In the genomic region with DNA sequence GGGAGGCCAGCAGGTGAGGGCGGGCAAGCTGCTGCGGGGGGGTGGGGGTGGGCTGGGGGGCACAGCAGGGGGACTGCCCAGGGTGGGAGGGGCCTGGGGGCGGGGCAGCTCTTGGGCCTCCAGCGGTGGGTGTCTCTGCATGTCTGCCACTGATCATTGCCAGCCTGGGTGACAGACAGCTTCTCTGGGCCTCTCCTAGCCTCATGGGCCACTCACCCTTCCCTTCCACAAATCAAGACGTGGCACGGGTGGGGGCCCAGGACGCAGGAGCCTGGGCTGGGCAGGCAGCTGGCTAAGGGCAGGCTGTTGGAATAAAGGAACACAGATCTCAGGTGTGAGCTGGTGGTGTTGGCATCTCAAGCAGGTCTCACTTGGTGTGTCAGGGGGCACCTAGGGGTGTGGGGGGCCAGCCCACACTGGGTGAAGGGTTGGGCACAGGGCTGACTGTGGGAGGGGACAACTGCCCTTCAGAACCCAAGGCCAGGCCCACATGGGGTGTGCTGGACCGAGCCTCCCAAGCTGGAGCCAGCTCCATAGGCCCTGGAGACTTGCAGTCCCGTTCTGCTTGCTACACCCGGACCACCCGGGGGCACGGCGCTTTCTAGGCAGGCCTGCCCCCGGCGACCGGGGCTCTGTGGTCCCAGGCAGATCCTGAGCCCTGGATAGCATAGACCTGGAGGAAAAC, we compare ENCODE assay signal across 1 cellular context.
TF ChIP-seq lines count a peak whose summit lies in the region.

No MANE protein-coding gene starts in this region.

TF ChIP-seq in HEK293, 187 proteins besides CTCF, POLR2A, EP300 and RAD21:
- peak; percentile 90 for TF ChIP-seq ZNF10 (tag by site-specific recombination; IDR thresholded peaks at IDR 0.05)
- TF ChIP-seq ZNF561 (tag by site-specific recombination; IDR thresholded peaks at IDR 0.05; ENCODE audit: borderline replicate concordance): no peak
- no peak for TF ChIP-seq ZBTB7A (tag by site-specific recombination; IDR thresholded peaks at IDR 0.05; ENCODE audit: low read depth)
- TF ChIP-seq, protein P1, sequence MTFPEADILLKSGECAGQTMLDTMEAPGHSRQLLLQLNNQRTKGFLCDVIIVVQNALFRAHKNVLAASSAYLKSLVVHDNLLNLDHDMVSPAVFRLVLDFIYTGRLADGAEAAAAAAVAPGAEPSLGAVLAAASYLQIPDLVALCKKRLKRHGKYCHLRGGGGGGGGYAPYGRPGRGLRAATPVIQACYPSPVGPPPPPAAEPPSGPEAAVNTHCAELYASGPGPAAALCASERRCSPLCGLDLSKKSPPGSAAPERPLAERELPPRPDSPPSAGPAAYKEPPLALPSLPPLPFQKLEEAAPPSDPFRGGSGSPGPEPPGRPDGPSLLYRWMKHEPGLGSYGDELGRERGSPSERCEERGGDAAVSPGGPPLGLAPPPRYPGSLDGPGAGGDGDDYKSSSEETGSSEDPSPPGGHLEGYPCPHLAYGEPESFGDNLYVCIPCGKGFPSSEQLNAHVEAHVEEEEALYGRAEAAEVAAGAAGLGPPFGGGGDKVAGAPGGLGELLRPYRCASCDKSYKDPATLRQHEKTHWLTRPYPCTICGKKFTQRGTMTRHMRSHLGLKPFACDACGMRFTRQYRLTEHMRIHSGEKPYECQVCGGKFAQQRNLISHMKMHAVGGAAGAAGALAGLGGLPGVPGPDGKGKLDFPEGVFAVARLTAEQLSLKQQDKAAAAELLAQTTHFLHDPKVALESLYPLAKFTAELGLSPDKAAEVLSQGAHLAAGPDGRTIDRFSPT (tag by site-specific recombination; IDR thresholded peaks at IDR 0.05): peak; percentile 34; the same call in 1 of the 2 replicates
- TF ChIP-seq, protein P2, sequence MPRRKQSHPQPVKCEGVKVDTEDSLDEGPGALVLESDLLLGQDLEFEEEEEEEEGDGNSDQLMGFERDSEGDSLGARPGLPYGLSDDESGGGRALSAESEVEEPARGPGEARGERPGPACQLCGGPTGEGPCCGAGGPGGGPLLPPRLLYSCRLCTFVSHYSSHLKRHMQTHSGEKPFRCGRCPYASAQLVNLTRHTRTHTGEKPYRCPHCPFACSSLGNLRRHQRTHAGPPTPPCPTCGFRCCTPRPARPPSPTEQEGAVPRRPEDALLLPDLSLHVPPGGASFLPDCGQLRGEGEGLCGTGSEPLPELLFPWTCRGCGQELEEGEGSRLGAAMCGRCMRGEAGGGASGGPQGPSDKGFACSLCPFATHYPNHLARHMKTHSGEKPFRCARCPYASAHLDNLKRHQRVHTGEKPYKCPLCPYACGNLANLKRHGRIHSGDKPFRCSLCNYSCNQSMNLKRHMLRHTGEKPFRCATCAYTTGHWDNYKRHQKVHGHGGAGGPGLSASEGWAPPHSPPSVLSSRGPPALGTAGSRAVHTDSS (tag by site-specific recombination; IDR thresholded peaks at IDR 0.05): no peak
- TF ChIP-seq ZNF112 (tag by site-specific recombination; IDR thresholded peaks at IDR 0.05): no peak
- TF ChIP-seq TRIM28 (IDR thresholded peaks at IDR 0.05; ENCODE audit: borderline replicate concordance, low read length): no peak
- peak; percentile 50; the same call in 1 of the 2 replicates for TF ChIP-seq GLIS2 (tag by site-specific recombination; IDR thresholded peaks at IDR 0.05)
- no peak for TF ChIP-seq YY2 (tag by site-specific recombination; IDR thresholded peaks at IDR 0.05)
- no peak for TF ChIP-seq KLF16 (tag by site-specific recombination; IDR thresholded peaks at IDR 0.05)
- no peak for TF ChIP-seq ZNF302 (tag by site-specific recombination; IDR thresholded peaks at IDR 0.05; ENCODE audit: low read depth)
- TF ChIP-seq OSR2 (tag by site-specific recombination; IDR thresholded peaks at IDR 0.05): no peak
